In genomic region chr18:49733321-49733720, GRCh38 we compare ENCODE assay signal across 20 cellular contexts.
"Had no signal": no experiment of that assay in that cellular context is flagged by ENCODE, and none has a peak within 500 bp of the region (broad histone marks: within the 10 kb centered on the region; RNA-seq: fewer than 3 reads in every experiment).

No MANE protein-coding gene starts in this region.

- ATAC-seq: activated T-helper 17 cell treated with anti-CD3 and anti-CD28 coated beads, Interleukin-2, amount 50 U/mL, for 72 hours; body of pancreas; gastrocnemius medialis; heart right ventricle; natural killer cell; stimulated activated naive B cell treated with anti-CD40 and anti-IgM and Interleukin-4, amounts not matched to agents 10 μg/mL and 1 μg/mL and 100 μg/mL, for 72 hours; upper lobe of right lung had no signal

- H2AFZ ChIP-seq: parathyroid adenoma had no signal

- H3K9ac ChIP-seq: parathyroid adenoma had no signal

- H3K36me3 ChIP-seq: gastrocnemius medialis, heart right ventricle, sigmoid colon, thoracic aorta, upper lobe of right lung, WERI-Rb-1 had no signal

- H3K4me1 ChIP-seq: parathyroid adenoma, sigmoid colon had no signal

- DNase-seq: activated CD4-positive, alpha-beta memory T cell treated with anti-CD3 and anti-CD28 coated beads for 36 hours; activated CD4-positive, alpha-beta T cell treated with anti-CD3 and anti-CD28 coated beads for 4 hours; activated naive CD4-positive, alpha-beta T cell; activated naive CD8-positive, alpha-beta T cell treated with anti-CD3 and anti-CD28 coated beads for 36 hours; activated T-cell treated with anti-CD3 and anti-CD28 coated beads for 4 hours; amniotic stem cell; body of pancreas; central memory CD4-positive, alpha-beta T cell; gastrocnemius medialis; heart right ventricle; mesendoderm; natural killer cell; sigmoid colon; stimulated activated naive B cell treated with anti-CD40 and anti-IgM and Interleukin-4, amounts not matched to agents 10 μg/mL and 1 μg/mL and 100 μg/mL, for 72 hours; WERI-Rb-1 had no signal

- H3K27me3 ChIP-seq: body of pancreas, sigmoid colon, upper lobe of right lung had no signal

- H3K79me2 ChIP-seq: parathyroid adenoma had no signal

- H3K4me3 ChIP-seq: body of pancreas, coronary artery, gastrocnemius medialis, heart right ventricle, sigmoid colon, thoracic aorta, upper lobe of right lung had no signal

- H3K9me3 ChIP-seq: body of pancreas, gastrocnemius medialis, heart right ventricle, sigmoid colon, thoracic aorta, upper lobe of right lung had no signal

- H3K27ac ChIP-seq: body of pancreas, coronary artery, gastrocnemius medialis, heart right ventricle, parathyroid adenoma, sigmoid colon, thoracic aorta, upper lobe of right lung, WERI-Rb-1 had no signal
